ENCODE assay signal across 8 cellular contexts in genomic region chrX:71253253-71254091, GRCh38. TPM values are rescaled to one million over a fixed set of nuclear protein-coding genes. Genes with fewer than 3 reads are reported as not detected.
DNase-seq lines count a peak whose midpoint lies in the region; ATAC-seq and TF ChIP-seq lines count a peak whose summit lies in the region.

No MANE protein-coding gene starts in this region.

- H3K27ac Mint-ChIP-seq in activated naive CD8-positive, alpha-beta T cell treated with anti-CD3 and anti-CD28 coated beads for 36 hours = peak overlapping the region; percentile 94

- H3K4me2 ChIP-seq in PC-3 (ENCODE audit: low read length) = peak overlapping the region; percentile 99

- TF ChIP-seq CTCF in AG04450 (IDR thresholded peaks at IDR 0.05; ENCODE audit: low read depth, low read length) (peak; percentile 58), GM13976 (IDR thresholded peaks at IDR 0.05; ENCODE audit: borderline replicate concordance, control extremely low read depth, extremely low read depth, insufficient read depth, missing control alignments) (peak; percentile 43), PC-3 (conservative IDR thresholded peaks at IDR 0.05; ENCODE audit: low read depth, low read length) (peak; percentile 55), left ventricle myocardium inferior (IDR thresholded peaks at IDR 0.05; ENCODE audit: borderline replicate concordance) (peak; percentile 52)

- peaks cover 32% of the 10 kb centered on the region for H3K4me1 Mint-ChIP-seq in activated naive CD8-positive, alpha-beta T cell treated with anti-CD3 and anti-CD28 coated beads for 36 hours

- no TSS peak for BruUV-seq in PC-3 (replicated peaks; lab: Mats Ljungman, UMichigan)

- no peaks in the 10 kb centered on the region for H3K9me2 ChIP-seq in PC-3 (replicated peaks; ENCODE audit: low read length)

- H3K9me3 ChIP-seq in AG04450 (ENCODE audit: control insufficient read depth, insufficient read depth, low read length) (no peaks in the 10 kb centered on the region), PC-3 (ENCODE audit: low read length) (no peaks in the 10 kb centered on the region), left ventricle myocardium inferior (replicated peaks) (no peaks in the 10 kb centered on the region)

- H3K4me3 ChIP-seq in AG04450 (ENCODE audit: low read depth, low read length) = peak overlapping the region; percentile 76
- H3K4me3 ChIP-seq in PC-3 (ENCODE audit: low read length) = peak overlapping the region; percentile 99
- H3K4me3 ChIP-seq in left ventricle myocardium inferior = peak overlapping the region; percentile 75

- no peaks in the 10 kb centered on the region for H4K20me1 ChIP-seq in PC-3 (ENCODE audit: low read length)

- no peak for ATAC-seq in PC-3
- ATAC-seq in GM21381 (IDR thresholded peaks at IDR 0.05; ENCODE audit: unreplicated experiment) = no peak
- no peak for ATAC-seq in HG03520 (IDR thresholded peaks at IDR 0.05; ENCODE audit: unreplicated experiment)

- peaks cover 17% of the 10 kb centered on the region for H3K4me1 ChIP-seq in PC-3 (ENCODE audit: insufficient read depth, low read length)
- peaks cover 11% of the 10 kb centered on the region for H3K4me1 ChIP-seq in left ventricle myocardium inferior

- H3K9me3 Mint-ChIP-seq in activated naive CD8-positive, alpha-beta T cell treated with anti-CD3 and anti-CD28 coated beads for 36 hours = no peaks in the 10 kb centered on the region

- CTCF ChIA-PET in AG04450 (lab: Charles Lee) = interaction anchor here (1.1 kb wide), 1 partner anchor 40 kb away, joined by 3 read pairs; no protein-coding TSS in a partner anchor
- CTCF ChIA-PET in PC-3 (lab: Charles Lee) = interaction anchor here (0.8 kb wide), 1 partner anchor 113 kb away, joined by 10 read pairs; the partner anchor contains the start of gene TAF1

- intact Hi-C loops in PC-3 (cut with micrococcal nuclease) = loop anchor here (1.0 kb wide), 2 partner anchors 30 to 113 kb away; partner anchors contain the start of genes NONO and TAF1
- intact Hi-C loops in left ventricle myocardium inferior (cut with micrococcal nuclease) = no loop called here

- H3K27me3 ChIP-seq in AG04450 (ENCODE audit: control insufficient read depth, insufficient read depth, low read length) (no peaks in the 10 kb centered on the region), PC-3 (ENCODE audit: low read length) (no peaks in the 10 kb centered on the region), left ventricle myocardium inferior (ENCODE audit: low read depth) (no peaks in the 10 kb centered on the region)

- H3K27me3 Mint-ChIP-seq in activated naive CD8-positive, alpha-beta T cell treated with anti-CD3 and anti-CD28 coated beads for 36 hours = no peaks in the 10 kb centered on the region

- POLR2A ChIA-PET in AG04450 (lab: Yijun Ruan, JAX) (interaction anchor here (0.6 to 1.1 kb wide), 2 partner anchors 30 to 34 kb away, joined by 3 to 8 read pairs; partner anchors contain the start of gene NONO), PC-3 (lab: Charles Lee; ENCODE audit: unreplicated experiment) (interaction anchor here (0.6 to 1.2 kb wide), 2 partner anchors 30 to 99 kb away, joined by 6 read pairs; partner anchors contain the start of gene NONO)

- in situ Hi-C loops in GM13976 (cut with MboI; ENCODE audit: low sequenced_read_pairs, unreplicated experiment) = no loop called here

- no peak overlapping the region for H3K27ac ChIP-seq in AG04450 (ENCODE audit: low read depth, low read length)
- H3K27ac ChIP-seq in PC-3 (ENCODE audit: low read length) = no peak overlapping the region
- H3K27ac ChIP-seq in left ventricle myocardium inferior (replicated peaks) = peak overlapping the region; percentile 90

- DNase-seq in AG04450 (ENCODE audit: low read depth, low spot score) (no peak), GM13976 (ENCODE audit: low spot score) (peak; percentile 59), PC-3 (peak; percentile 51), left ventricle myocardium inferior (peak; percentile 20), retina (peak; percentile 27)
- peak; percentile 49 for DNase-seq in activated naive CD8-positive, alpha-beta T cell treated with anti-CD3 and anti-CD28 coated beads for 36 hours

- no peaks in the 10 kb centered on the region for H3K36me3 ChIP-seq in PC-3 (ENCODE audit: low read depth, low read length)
- H3K36me3 ChIP-seq in left ventricle myocardium inferior = peaks cover 16% of the 10 kb centered on the region

- H2AFZ ChIP-seq in PC-3 (ENCODE audit: low read length) = peak overlapping the region; percentile 99

- H3K79me2 ChIP-seq in PC-3 (ENCODE audit: low read length) = peaks cover 12% of the 10 kb centered on the region

- H3K4me3 Mint-ChIP-seq in activated naive CD8-positive, alpha-beta T cell treated with anti-CD3 and anti-CD28 coated beads for 36 hours = peak overlapping the region; percentile 88

- no peaks in the 10 kb centered on the region for H3F3A ChIP-seq in PC-3 (ENCODE audit: low read length, unreplicated experiment)

- H3K9ac ChIP-seq in PC-3 (ENCODE audit: low read length) = peak overlapping the region; percentile 81

- H3K36me3 Mint-ChIP-seq in activated naive CD8-positive, alpha-beta T cell treated with anti-CD3 and anti-CD28 coated beads for 36 hours = peaks cover 10% of the 10 kb centered on the region

RNA-seq across cellular contexts. Expression of gene ZMYM3, which starts 0.5 kb away (rescaled TPM):
- 24.6 and 28.9 TPM in 2 replicates for polyA plus RNA-seq in AG04450 (2011; rRNA removed)
- polyA minus RNA-seq in AG04450 (2011; rRNA and poly(A)+ RNA removed) = 49.0 and 62.4 TPM in 2 replicates
- total RNA-seq in PC-3 (2014; rRNA removed) = 23.5 and 25.2 TPM in 2 replicates
- total RNA-seq in activated naive CD8-positive, alpha-beta T cell treated with anti-CD3 and anti-CD28 coated beads for 36 hours = 10 to 100 TPM; 22.9 to 25.1 TPM
- total RNA-seq in left ventricle myocardium inferior = 14.3 TPM

RNA-seq across cellular contexts. Expression of gene NONO, which starts 30.0 kb away (rescaled TPM):
- polyA plus RNA-seq in AG04450 (2011; rRNA removed) = 279 and 437 TPM in 2 replicates
- polyA minus RNA-seq in AG04450 (2011; rRNA and poly(A)+ RNA removed) = 366 and 508 TPM in 2 replicates
- total RNA-seq in PC-3 (2014; rRNA removed) = 514 and 631 TPM in 2 replicates
- 100 to 1,000 TPM; 521 to 536 TPM for total RNA-seq in activated naive CD8-positive, alpha-beta T cell treated with anti-CD3 and anti-CD28 coated beads for 36 hours
- total RNA-seq in left ventricle myocardium inferior = 99.2 TPM

RNA-seq across cellular contexts. Expression of gene GJB1, which starts 30.4 kb away (rescaled TPM):
- polyA plus RNA-seq in AG04450 (2011; rRNA removed) = not detected in 2 replicates
- not detected in 2 replicates for polyA minus RNA-seq in AG04450 (2011; rRNA and poly(A)+ RNA removed)
- total RNA-seq in PC-3 (2014; rRNA removed) (not detected in 2 replicates), left ventricle myocardium inferior (not detected)
- total RNA-seq in activated naive CD8-positive, alpha-beta T cell treated with anti-CD3 and anti-CD28 coated beads for 36 hours = not detected

RNA-seq across cellular contexts. Expression of gene ITGB1BP2, which starts 48.1 kb away (rescaled TPM):
- 2.3 and 2.6 TPM in 2 replicates for polyA plus RNA-seq in AG04450 (2011; rRNA removed)
- 3.0 and 3.2 TPM in 2 replicates for polyA minus RNA-seq in AG04450 (2011; rRNA and poly(A)+ RNA removed)
- total RNA-seq in PC-3 (2014; rRNA removed) (0.75 and 1.7 TPM in 2 replicates), left ventricle myocardium inferior (111 TPM)
- 1 to 10 TPM; 4.9 to 5.6 TPM for total RNA-seq in activated naive CD8-positive, alpha-beta T cell treated with anti-CD3 and anti-CD28 coated beads for 36 hours
